In genomic region chr1:9004731-9005708, GRCh38 we compare ENCODE assay signal across 8 cellular contexts. TPM values are rescaled to one million over a fixed set of nuclear protein-coding genes. Genes with fewer than 3 reads are reported as not detected.
DNase-seq lines count a peak whose midpoint lies in the region; ATAC-seq, FAIRE-seq and TF ChIP-seq lines count a peak whose summit lies in the region.

No MANE protein-coding gene starts in this region.

- CTCF ChIA-PET in WTC11 (lab: Charles Lee), result interaction anchor here (0.5 to 3.0 kb wide), 115 partner anchors 10 to 1025 kb away, joined by 3 to 88 read pairs (median 5); partner anchors contain the start of genes ENO1, GPR157 and H6PD
- CTCF ChIA-PET in MCF 10A (lab: Yijun Ruan, JAX), result interaction anchor here (0.5 to 3.3 kb wide), 37 partner anchors 9 to 1429 kb away, joined by 3 to 30 read pairs (median 4); no protein-coding TSS in a partner anchor

- H3K27ac ChIP-seq in kidney (ENCODE audit: low read depth in 2 of 2, low read length in 2 of 2), result no peak overlapping the region

- H3K9ac ChIP-seq in kidney (ENCODE audit: low read length in 2 of 2), result no peak overlapping the region

- no peaks in the 10 kb centered on the region for H3K27me3 Mint-ChIP-seq in WTC11 (ENCODE audit: low read depth)
- no peaks in the 10 kb centered on the region for H3K27me3 Mint-ChIP-seq in MCF 10A (ENCODE audit: insufficient read depth, unreplicated experiment)

- H3K36me3 Mint-ChIP-seq in WTC11, result no peaks in the 10 kb centered on the region
- peaks cover 6% of the 10 kb centered on the region for H3K36me3 Mint-ChIP-seq in MCF 10A (ENCODE audit: insufficient read depth, unreplicated experiment)

- no TSS peak for BruUV-seq in MCF 10A (replicated peaks; lab: Mats Ljungman, UMichigan)

- DNase-seq in NCI-H524 (lab: John Stamatoyannopoulos, UW), result peak; percentile 10 to 62
- DNase-seq in NCI-H524 treated with DMSO at 0.1 percent for 48 hours (lab: John Stamatoyannopoulos, UW), result no peak
- peak; percentile 91 for DNase-seq in NAMALWA (ENCODE audit: low spot score)
- DNase-seq in WTC11 (ENCODE audit: low spot score), result peak; percentile 91
- DNase-seq in MCF 10A (ENCODE audit: unreplicated experiment), result peak; percentile 78
- peak; percentile 85 for DNase-seq in kidney
- DNase-seq in stimulated activated CD4-positive, alpha-beta T cell treated with anti-CD3 and anti-CD28 coated beads, Interleukin-1b, Interleukin-23, amount 100 ng/mL, for 24 hours (ENCODE audit: low read depth in 4 of 4, low spot score in 1 of 4), result peak; percentile 67 to 71 (median 69)

- H3K36me3 ChIP-seq in kidney (ENCODE audit: control insufficient read depth in 1 of 2, insufficient read depth in 2 of 2, low read length in 2 of 2), result no peaks in the 10 kb centered on the region

- FAIRE-seq in kidney (lab: Jason Lieb, UNC), result no peak

- H3K27ac Mint-ChIP-seq in WTC11 (no peak overlapping the region), MCF 10A (ENCODE audit: low read depth, unreplicated experiment) (no peak overlapping the region)

- H3K4me3 Mint-ChIP-seq in WTC11 (no peak overlapping the region), MCF 10A (ENCODE audit: unreplicated experiment) (no peak overlapping the region)

- intact Hi-C loops in MCF 10A (cut with micrococcal nuclease) (loop anchor here (1.0 kb wide), 3 partner anchors 17 to 96 kb away; no protein-coding TSS in a partner anchor), kidney (cut with DNase I) (no loop called here)

- POLR2A ChIA-PET in WTC11 (lab: Charles Lee) (interaction anchor here (0.6 to 1.1 kb wide), 3 partner anchors 80 to 99 kb away, joined by 3 read pairs; no protein-coding TSS in a partner anchor), MCF 10A (lab: Yijun Ruan, JAX) (interaction anchor here (0.6 to 1.5 kb wide), 7 partner anchors 15 to 558 kb away, joined by 3 to 11 read pairs (median 3); no protein-coding TSS in a partner anchor)

- ATAC-seq in WTC11 (peak; percentile 66), HG02642 (IDR thresholded peaks at IDR 0.05; ENCODE audit: poor library complexity, unreplicated experiment) (no peak)

- peaks cover 0 to 2% of the 10 kb centered on the region in 2 donors for H3K4me1 ChIP-seq in kidney (ENCODE audit: control insufficient read depth in 1 of 2, insufficient read depth in 1 of 2, low read depth in 1 of 2, low read length in 2 of 2)

- TF ChIP-seq CTCF in WTC11 (IDR thresholded peaks at IDR 0.05) (peak; percentile 96), MCF 10A (IDR thresholded peaks at IDR 0.05; ENCODE audit: unreplicated experiment) (peak; percentile 87), kidney (IDR thresholded peaks at IDR 0.05; ENCODE audit: borderline replicate concordance, extremely low read depth, insufficient read depth) (peak; percentile 95)

- no peak overlapping the region for H3K4me3 ChIP-seq in kidney (ENCODE audit: low read length in 2 of 2)

- H3K4me1 Mint-ChIP-seq in WTC11, result peaks cover 7% of the 10 kb centered on the region
- no peaks in the 10 kb centered on the region for H3K4me1 Mint-ChIP-seq in MCF 10A (ENCODE audit: insufficient read depth, unreplicated experiment)

- no peaks in the 10 kb centered on the region for H3K9me3 Mint-ChIP-seq in WTC11
- H3K9me3 Mint-ChIP-seq in MCF 10A (ENCODE audit: unreplicated experiment), result no peaks in the 10 kb centered on the region

- H3K9me3 ChIP-seq in kidney (ENCODE audit: control insufficient read depth in 1 of 2, low read length in 2 of 2), result no peaks in the 10 kb centered on the region

TF ChIP-seq in WTC11, 78 proteins besides CTCF, POLR2A, EP300 and RAD21:
- no peak for TF ChIP-seq GABPB1 (CRISPR knock-in tag; IDR thresholded peaks at IDR 0.05)
- TF ChIP-seq CREB1 (CRISPR knock-in tag; IDR thresholded peaks at IDR 0.05), result no peak
- no peak for TF ChIP-seq SMAD4 (CRISPR knock-in tag; IDR thresholded peaks at IDR 0.05)
- no peak for TF ChIP-seq ATF6 (CRISPR knock-in tag; IDR thresholded peaks at IDR 0.05)
- TF ChIP-seq ERG (CRISPR knock-in tag; IDR thresholded peaks at IDR 0.05), result no peak
- TF ChIP-seq ELF4 (CRISPR knock-in tag; IDR thresholded peaks at IDR 0.05; ENCODE audit: low read depth), result no peak
- no peak for TF ChIP-seq ARID4B (CRISPR knock-in tag; IDR thresholded peaks at IDR 0.05; ENCODE audit: borderline replicate concordance)
- no peak for TF ChIP-seq ZNF121 (CRISPR knock-in tag; IDR thresholded peaks at IDR 0.05)
- no peak for TF ChIP-seq ZNF425 (CRISPR knock-in tag; conservative IDR thresholded peaks at IDR 0.05)

RNA-seq across cellular contexts. Expression of gene SLC2A7, which starts 21.2 kb away (rescaled TPM):
- not detected in 3 replicates for total RNA-seq in WTC11 (2021)
- not detected in 2 replicates for total RNA-seq in MCF 10A (2022)
- total RNA-seq in kidney, result not detected
- polyA plus RNA-seq in kidney (ENCODE audit: insufficient read depth, low read depth, low replicate concordance), result not detected

RNA-seq across cellular contexts. Expression of gene CA6, which starts 59.4 kb away (rescaled TPM):
- total RNA-seq in WTC11 (2021), result 0.11 TPM in 1 of 3 replicates, not detected in the others
- not detected in 2 replicates for total RNA-seq in MCF 10A (2022)
- total RNA-seq in kidney, result not detected
- not detected for polyA plus RNA-seq in kidney (ENCODE audit: insufficient read depth, low read depth, low replicate concordance)
